In genomic region chr6:25942561-25943147, GRCh38 we compare ENCODE assay signal across 8 cellular contexts. TPM values are rescaled to one million over a fixed set of nuclear protein-coding genes. Genes with fewer than 3 reads are reported as not detected.
DNase-seq lines count a peak whose midpoint lies in the region; ATAC-seq, FAIRE-seq and TF ChIP-seq lines count a peak whose summit lies in the region.

No MANE protein-coding gene starts in this region.

- no peaks in the 10 kb centered on the region for H3K79me2 ChIP-seq in keratinocyte (ENCODE audit: control insufficient read depth, insufficient read depth, low read length)

- no peaks in the 10 kb centered on the region for H3K4me1 ChIP-seq in keratinocyte (ENCODE audit: control insufficient read depth, extremely low read depth, insufficient read depth, low read length)

- ATAC-seq in GM21786 (IDR thresholded peaks at IDR 0.05; ENCODE audit: unreplicated experiment) = no peak

- H3K9ac ChIP-seq in keratinocyte (ENCODE audit: control insufficient read depth, extremely low read depth, insufficient read depth, low read length) = no peak overlapping the region

- H3K4me3 ChIP-seq in NB4 (ENCODE audit: low read depth, low read length) (no peak overlapping the region), keratinocyte (ENCODE audit: control insufficient read depth in 2 of 3, extremely low read depth in 1 of 3, insufficient read depth in 2 of 3, low read depth in 1 of 3, low read length in 3 of 3) (no peak overlapping the region)

- H3K27me3 ChIP-seq in keratinocyte (ENCODE audit: control insufficient read depth, extremely low read depth, insufficient read depth, low read length) = no peaks in the 10 kb centered on the region

- no peaks in the 10 kb centered on the region for H4K20me1 ChIP-seq in keratinocyte (ENCODE audit: control insufficient read depth, extremely low read depth, insufficient read depth, low read length)

- no peak overlapping the region for H3K4me2 ChIP-seq in keratinocyte (ENCODE audit: control insufficient read depth, extremely low read depth, insufficient read depth, low read depth, low read length)

- no peak overlapping the region for H3K27ac ChIP-seq in keratinocyte (ENCODE audit: control insufficient read depth, insufficient read depth, low read length)

- H3K9me3 ChIP-seq in keratinocyte (ENCODE audit: control insufficient read depth, low read depth, low read length) = no peaks in the 10 kb centered on the region

- peak; percentile 49 for TF ChIP-seq CTCF in NB4 (IDR thresholded peaks at IDR 0.05; ENCODE audit: low read depth, low read length)
- peak in 2 of 3 experiments; percentile 43 to 56 for TF ChIP-seq CTCF in keratinocyte (optimal IDR thresholded peaks at IDR 0.05 in 1 of 3, IDR thresholded peaks at IDR 0.05 in 1 of 3, conservative IDR thresholded peaks at IDR 0.05 in 1 of 3; ENCODE audit: extremely low read depth in 1 of 3, insufficient read depth in 2 of 3, low read length in 3 of 3)

- dilution Hi-C loops in keratinocyte (cut with MboI; ENCODE audit: extremely low pct_ligation_motif_present, low sequenced_read_pairs) = no loop called here

- no peak for TF ChIP-seq POLR2A in NB4 (IDR thresholded peaks at IDR 0.05; ENCODE audit: extremely low read depth, insufficient read length)

- DNase-seq in NCI-H82 (lab: John Stamatoyannopoulos, UW) (peak; percentile 51), NCI-H82 treated with DMSO at 0.1 percent for 48 hours (lab: John Stamatoyannopoulos, UW; ENCODE audit: unreplicated experiment) (no peak), NB4 (ENCODE audit: low read depth) (peak; percentile 69), keratinocyte (ENCODE audit: low read depth, low spot score) (no peak), hepatic stellate cell (ENCODE audit: low spot score) (no peak)
- no peak for DNase-seq in activated CD8-positive, alpha-beta memory T cell treated with anti-CD3 and anti-CD28 coated beads, Interleukin-2, amount 50 U/mL, for 48 hours

- FAIRE-seq in TTC549 (lab: Jason Lieb, UNC) (peak; percentile 86), keratinocyte (lab: Jason Lieb, UNC) (no peak)

- H3K36me3 ChIP-seq in keratinocyte (ENCODE audit: control insufficient read depth in 2 of 2, extremely low read depth in 1 of 2, insufficient read depth in 2 of 2, low read length in 2 of 2) = no peaks in the 10 kb centered on the region

- H2AFZ ChIP-seq in keratinocyte (ENCODE audit: control insufficient read depth, low read length) = no peak overlapping the region

- H3K9me1 ChIP-seq in keratinocyte (ENCODE audit: control insufficient read depth, extremely low read depth, insufficient read depth, low read length) = no peaks in the 10 kb centered on the region

RNA-seq across cellular contexts. Expression of gene SLC17A2, which starts 12.2 kb away (rescaled TPM):
- polyA plus RNA-seq in keratinocyte = not detected in 3 replicates
- not detected for polyA plus RNA-seq in keratinocyte (2011; ENCODE audit: low read depth)
- not detected in 2 replicates for polyA plus RNA-seq in keratinocyte (2011; cell fraction: cytosol; rRNA removed)
- polyA plus RNA-seq in keratinocyte (2011; cell fraction: nucleus; rRNA removed) = not detected in 2 replicates
- polyA plus RNA-seq in keratinocyte (2012; ENCODE audit: low replicate concordance) = not detected in 2 replicates
- polyA minus RNA-seq in keratinocyte = not detected in 3 replicates
- polyA minus RNA-seq in keratinocyte (2011; cell fraction: cytosol; rRNA and poly(A)+ RNA removed) = not detected
- not detected in 2 replicates for polyA minus RNA-seq in keratinocyte (2011; cell fraction: nucleus; rRNA and poly(A)+ RNA removed)

RNA-seq across cellular contexts. Expression of gene TRIM38, which starts 19.9 kb away (rescaled TPM):
- 5.2 to 7.8 TPM (median 6.7 TPM) in 3 replicates for polyA plus RNA-seq in keratinocyte
- 5.2 TPM for polyA plus RNA-seq in keratinocyte (2011; ENCODE audit: low read depth)
- polyA plus RNA-seq in keratinocyte (2011; cell fraction: cytosol; rRNA removed) = 3.4 and 5.3 TPM in 2 replicates
- 11.9 and 12.5 TPM in 2 replicates for polyA plus RNA-seq in keratinocyte (2011; cell fraction: nucleus; rRNA removed)
- polyA plus RNA-seq in keratinocyte (2012; ENCODE audit: low replicate concordance) = 4.8 and 5.0 TPM in 2 replicates
- 3.8 to 9.1 TPM (median 6.3 TPM) in 3 replicates for polyA minus RNA-seq in keratinocyte
- 4.0 TPM for polyA minus RNA-seq in keratinocyte (2011; cell fraction: cytosol; rRNA and poly(A)+ RNA removed)
- polyA minus RNA-seq in keratinocyte (2011; cell fraction: nucleus; rRNA and poly(A)+ RNA removed) = 4.7 and 8.9 TPM in 2 replicates

Comparison
In these comparisons a context has a peak if more than half of its experiments do, and no peak if none do; other contexts are left out.
1. DNase-seq: peak in NCI-H82 (single experiment) and NB4 (single experiment); none in NCI-H82 treated with DMSO at 0.1 percent for 48 hours (single experiment), keratinocyte (single experiment), hepatic stellate cell (single experiment) and activated CD8-positive, alpha-beta memory T cell treated with anti-CD3 and anti-CD28 coated beads, Interleukin-2, amount 50 U/mL, for 48 hours (single experiment).